1 cellular context compared by ENCODE assay signal in genomic region chr15:39591141-39591895, GRCh38.
TF ChIP-seq lines count a peak whose summit lies in the region.

No MANE protein-coding gene starts in this region.

TF ChIP-seq in IMR-90, 13 proteins besides CTCF, POLR2A, EP300 and RAD21:
- TF ChIP-seq NFE2L2 (IDR thresholded peaks at IDR 0.05; ENCODE audit: low read depth, low read length), result 0 out of 2 replicates have a peak, but pooled peaks have one; percentile 0
- TF ChIP-seq SMC3 (IDR thresholded peaks at IDR 0.05; ENCODE audit: low read depth, low read length), result no peak
- no peak for TF ChIP-seq MAZ (IDR thresholded peaks at IDR 0.05; ENCODE audit: borderline replicate concordance, low read depth, low read length)
- TF ChIP-seq CHD1 (IDR thresholded peaks at IDR 0.05; ENCODE audit: low read depth, low read length), result no peak
